8 cellular contexts compared by ENCODE assay signal in the genomic region with DNA sequence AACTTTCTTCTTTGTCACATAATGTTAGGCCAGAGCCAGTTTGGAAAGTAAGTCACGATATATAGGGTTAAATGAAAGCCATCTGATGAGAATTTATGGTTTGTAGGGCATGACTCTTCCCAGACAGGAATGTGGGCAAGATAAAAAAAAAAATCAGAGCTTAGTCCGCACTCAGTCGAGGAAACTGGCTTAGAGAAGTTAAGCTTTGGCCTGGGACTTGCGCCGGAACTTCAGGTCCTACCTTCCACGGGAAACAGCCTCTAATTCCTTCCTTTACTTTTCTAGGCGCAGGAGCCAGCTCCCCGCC. TPM values are rescaled to one million over a fixed set of nuclear protein-coding genes. Genes with fewer than 3 reads are reported as not detected.
DNase-seq lines count a peak whose midpoint lies in the region; ATAC-seq and TF ChIP-seq lines count a peak whose summit lies in the region.

No MANE protein-coding gene starts in this region.

- H3K4me3 Mint-ChIP-seq in dendritic cell treated with granulocyte-macrophage colony-stimulating factor and Interleukin-4, amounts not matched to agents 40 ng/mL and 50 ng/mL, for 4 days: peak overlapping the region; percentile 96
- peak overlapping the region; percentile 83 to 95 (median 90) for H3K4me3 Mint-ChIP-seq in naive thymus-derived CD8-positive, alpha-beta T cell

- peak overlapping the region; percentile 97 for H3K27ac Mint-ChIP-seq in dendritic cell treated with granulocyte-macrophage colony-stimulating factor and Interleukin-4, amounts not matched to agents 40 ng/mL and 50 ng/mL, for 4 days
- peak overlapping the region; percentile 80 to 97 (median 96) for H3K27ac Mint-ChIP-seq in naive thymus-derived CD8-positive, alpha-beta T cell

- no peaks in the 10 kb centered on the region for H3K27me3 Mint-ChIP-seq in dendritic cell treated with granulocyte-macrophage colony-stimulating factor and Interleukin-4, amounts not matched to agents 40 ng/mL and 50 ng/mL, for 4 days
- H3K27me3 Mint-ChIP-seq in naive thymus-derived CD8-positive, alpha-beta T cell: no peaks in the 10 kb centered on the region

- H3K4me1 Mint-ChIP-seq in dendritic cell treated with granulocyte-macrophage colony-stimulating factor and Interleukin-4, amounts not matched to agents 40 ng/mL and 50 ng/mL, for 4 days (ENCODE audit: low read depth): peaks cover 34% of the 10 kb centered on the region
- peaks cover 26 to 65% (median 54%) of the 10 kb centered on the region in 4 donors for H3K4me1 Mint-ChIP-seq in naive thymus-derived CD8-positive, alpha-beta T cell

- H3K9me3 Mint-ChIP-seq in dendritic cell treated with granulocyte-macrophage colony-stimulating factor and Interleukin-4, amounts not matched to agents 40 ng/mL and 50 ng/mL, for 4 days: no peaks in the 10 kb centered on the region
- H3K9me3 Mint-ChIP-seq in naive thymus-derived CD8-positive, alpha-beta T cell: no peaks in the 10 kb centered on the region

- H3K4me3 ChIP-seq in AG10803 (ENCODE audit: low read length) (peak overlapping the region; percentile 96), LNCaP clone FGC (ENCODE audit: low read depth, low read length) (peak overlapping the region; percentile 95)

- DNase-seq in AG10803 (ENCODE audit: low read depth) (no peak), LNCaP clone FGC (ENCODE audit: low read depth) (no peak), GOT3 (lab: John Stamatoyannopoulos, UW) (no peak), omental fat pad (ENCODE audit: low spot score) (no peak)
- DNase-seq in naive thymus-derived CD8-positive, alpha-beta T cell: no peak

- POLR2A ChIA-PET in naive thymus-derived CD8-positive, alpha-beta T cell (lab: Charles Lee): interaction anchor here (1.0 to 3.1 kb wide), 7 partner anchors 9 to 315 kb away, joined by 3 to 17 read pairs (median 7); a partner anchor contains a TSS

- H3K36me3 Mint-ChIP-seq in dendritic cell treated with granulocyte-macrophage colony-stimulating factor and Interleukin-4, amounts not matched to agents 40 ng/mL and 50 ng/mL, for 4 days (ENCODE audit: low read depth): peaks cover 19% of the 10 kb centered on the region
- peaks cover 0 to 7% (median 0%) of the 10 kb centered on the region in 3 donors for H3K36me3 Mint-ChIP-seq in naive thymus-derived CD8-positive, alpha-beta T cell

- TF ChIP-seq CTCF in AG10803 (conservative IDR thresholded peaks at IDR 0.05; ENCODE audit: low read length) (no peak), LNCaP clone FGC (IDR thresholded peaks at IDR 0.05; ENCODE audit: control insufficient read depth, extremely low read depth, insufficient read depth) (no peak), omental fat pad (IDR thresholded peaks at IDR 0.05) (no peak)

- ATAC-seq in naive thymus-derived CD8-positive, alpha-beta T cell: no peak
- ATAC-seq in GM19328 (IDR thresholded peaks at IDR 0.05; ENCODE audit: unreplicated experiment) (no peak), HG03469 (IDR thresholded peaks at IDR 0.05; ENCODE audit: unreplicated experiment) (no peak), omental fat pad (ENCODE audit: low FRiP score) (no peak)

- intact Hi-C loops in dendritic cell treated with granulocyte-macrophage colony-stimulating factor and Interleukin-4, amounts not matched to agents 40 ng/mL and 50 ng/mL, for 4 days (cut with micrococcal nuclease): no loop called here

RNA-seq across cellular contexts. Expression of a gene that starts 0.5 kb away (rescaled TPM):
- total RNA-seq in naive thymus-derived CD8-positive, alpha-beta T cell: 10 to 100 TPM; 25.1 to 25.2 TPM
- 1 to 10 TPM; 6.2 to 9.7 (median 7.6) TPM for polyA plus RNA-seq in naive thymus-derived CD8-positive, alpha-beta T cell
- 10 to 100 TPM in 2 of 4 donors, 1 to 10 TPM in 2; 8.8 to 28.0 (median 9.9) TPM for total RNA-seq in omental fat pad

RNA-seq across cellular contexts. Expression of a gene that starts 1.0 kb away (rescaled TPM):
- total RNA-seq in naive thymus-derived CD8-positive, alpha-beta T cell: 10 to 100 TPM; 12.8 TPM
- 1 to 10 TPM; 3.1 to 3.5 (median 3.5) TPM for polyA plus RNA-seq in naive thymus-derived CD8-positive, alpha-beta T cell
- total RNA-seq in omental fat pad: 10 to 100 TPM in 2 of 4 donors, 1 to 10 TPM in 2; 7.2 to 19.2 (median 10.0) TPM
